In genomic region chr9:131605770-131606590, GRCh38 we compare ENCODE assay signal across 1 cellular context.
TF ChIP-seq lines count a peak whose summit lies in the region.

No MANE protein-coding gene starts in this region.

TF ChIP-seq in HepG2, 621 proteins besides CTCF, POLR2A, EP300 and RAD21 (continued from another document and continues in another):
- no peak for TF ChIP-seq ZNF367 (CRISPR knock-in tag; IDR thresholded peaks at IDR 0.05; ENCODE audit: borderline replicate concordance)
- TF ChIP-seq ZNF205 (CRISPR knock-in tag; IDR thresholded peaks at IDR 0.05): peak; percentile 65; the same call in 1 of the 2 replicates
- TF ChIP-seq ZNF790 (CRISPR knock-in tag; IDR thresholded peaks at IDR 0.05; ENCODE audit: borderline replicate concordance): no peak
- TF ChIP-seq ZFP36 (IDR thresholded peaks at IDR 0.05; ENCODE audit: borderline replicate concordance, low read depth, low read length, partially characterized antibody): no peak
- TF ChIP-seq ZBTB8A (CRISPR knock-in tag; IDR thresholded peaks at IDR 0.05; ENCODE audit: borderline replicate concordance, low read depth): no peak
- peak; percentile 68; the same call in 1 of the 2 replicates for TF ChIP-seq KDM5B (CRISPR knock-in tag; IDR thresholded peaks at IDR 0.05; ENCODE audit: borderline replicate concordance)
- TF ChIP-seq, protein P1, sequence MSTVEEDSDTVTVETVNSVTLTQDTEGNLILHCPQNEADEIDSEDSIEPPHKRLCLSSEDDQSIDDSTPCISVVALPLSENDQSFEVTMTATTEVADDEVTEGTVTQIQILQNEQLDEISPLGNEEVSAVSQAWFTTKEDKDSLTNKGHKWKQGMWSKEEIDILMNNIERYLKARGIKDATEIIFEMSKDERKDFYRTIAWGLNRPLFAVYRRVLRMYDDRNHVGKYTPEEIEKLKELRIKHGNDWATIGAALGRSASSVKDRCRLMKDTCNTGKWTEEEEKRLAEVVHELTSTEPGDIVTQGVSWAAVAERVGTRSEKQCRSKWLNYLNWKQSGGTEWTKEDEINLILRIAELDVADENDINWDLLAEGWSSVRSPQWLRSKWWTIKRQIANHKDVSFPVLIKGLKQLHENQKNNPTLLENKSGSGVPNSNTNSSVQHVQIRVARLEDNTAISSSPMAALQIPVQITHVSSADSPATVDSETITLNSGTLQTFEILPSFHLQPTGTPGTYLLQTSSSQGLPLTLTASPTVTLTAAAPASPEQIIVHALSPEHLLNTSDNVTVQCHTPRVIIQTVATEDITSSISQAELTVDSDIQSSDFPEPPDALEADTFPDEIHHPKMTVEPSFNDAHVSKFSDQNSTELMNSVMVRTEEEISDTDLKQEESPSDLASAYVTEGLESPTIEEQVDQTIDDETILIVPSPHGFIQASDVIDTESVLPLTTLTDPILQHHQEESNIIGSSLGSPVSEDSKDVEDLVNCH (CRISPR knock-in tag; IDR thresholded peaks at IDR 0.05): no peak
- TF ChIP-seq SKI (IDR thresholded peaks at IDR 0.05; ENCODE audit: partially characterized antibody): peak; percentile 51
- no peak for TF ChIP-seq XRCC5 (optimal IDR thresholded peaks at IDR 0.05; ENCODE audit: low read length)
- TF ChIP-seq GLI4 (CRISPR knock-in tag; IDR thresholded peaks at IDR 0.05; ENCODE audit: borderline replicate concordance): no peak
- TF ChIP-seq RBFOX2 (IDR thresholded peaks at IDR 0.05; ENCODE audit: low read depth, low read length): peak; percentile 49; the same call in 1 of the 2 replicates
- no peak; the same call in 1 of the 2 replicates for TF ChIP-seq XBP1 (CRISPR knock-in tag; IDR thresholded peaks at IDR 0.05)
- TF ChIP-seq HNF4G (IDR thresholded peaks at IDR 0.05; ENCODE audit: borderline replicate concordance, low read depth, low read length): peak; percentile 95
- TF ChIP-seq HNF4G (CRISPR knock-in tag; IDR thresholded peaks at IDR 0.05; ENCODE audit: borderline replicate concordance, low read depth): peak; percentile 88; the same call in 1 of the 2 replicates
- TF ChIP-seq ZNF652 (CRISPR knock-in tag; IDR thresholded peaks at IDR 0.05; ENCODE audit: borderline replicate concordance, low read depth): no peak
- no peak for TF ChIP-seq MAFF (IDR thresholded peaks at IDR 0.05; ENCODE audit: low read depth, low read length)
- peak; percentile 77 for TF ChIP-seq TEAD3 (CRISPR knock-in tag; optimal IDR thresholded peaks at IDR 0.05; ENCODE audit: borderline replicate concordance)
- TF ChIP-seq, protein P2, sequence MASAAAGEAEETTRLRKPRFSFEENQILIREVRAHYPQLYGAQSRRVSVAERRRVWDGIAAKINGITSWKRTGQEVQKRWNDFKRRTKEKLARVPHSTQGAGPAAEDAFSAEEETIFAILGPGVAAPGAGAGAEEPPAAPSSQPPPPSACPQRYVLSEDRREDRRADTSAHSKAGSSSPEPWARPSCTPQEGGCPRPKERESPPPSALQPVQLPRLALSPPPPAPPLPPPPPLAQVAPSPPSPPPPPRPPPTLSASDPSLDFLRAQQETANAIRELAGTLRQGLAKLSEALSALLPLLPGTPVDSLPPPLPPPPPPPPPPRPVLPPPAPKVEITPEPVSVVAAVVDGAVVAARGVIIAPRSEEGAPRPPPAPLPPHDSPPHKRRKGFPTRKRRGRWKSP (CRISPR knock-in tag; IDR thresholded peaks at IDR 0.05): no peak
- no peak for TF ChIP-seq HNRNPK (IDR thresholded peaks at IDR 0.05; ENCODE audit: low read depth, low read length, poor library complexity, severe bottlenecking)
- TF ChIP-seq RNF2 (conservative IDR thresholded peaks at IDR 0.05; ENCODE audit: low read depth): peak; percentile 59; the same call in 1 of the 2 replicates
- TF ChIP-seq POLR2AphosphoS5 (IDR thresholded peaks at IDR 0.05; ENCODE audit: low read depth, low read length): peak; percentile 61
- TF ChIP-seq ZNF644 (CRISPR knock-in tag; IDR thresholded peaks at IDR 0.05; ENCODE audit: low read depth): peak; percentile 100
- no peak; the same call in none of the 2 replicates for TF ChIP-seq ZNF335 (CRISPR knock-in tag; IDR thresholded peaks at IDR 0.05)
- TF ChIP-seq, protein P3, sequence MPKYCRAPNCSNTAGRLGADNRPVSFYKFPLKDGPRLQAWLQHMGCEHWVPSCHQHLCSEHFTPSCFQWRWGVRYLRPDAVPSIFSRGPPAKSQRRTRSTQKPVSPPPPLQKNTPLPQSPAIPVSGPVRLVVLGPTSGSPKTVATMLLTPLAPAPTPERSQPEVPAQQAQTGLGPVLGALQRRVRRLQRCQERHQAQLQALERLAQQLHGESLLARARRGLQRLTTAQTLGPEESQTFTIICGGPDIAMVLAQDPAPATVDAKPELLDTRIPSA (CRISPR knock-in tag; IDR thresholded peaks at IDR 0.05; ENCODE audit: borderline replicate concordance): no peak
- no peak for TF ChIP-seq TCF12 (IDR thresholded peaks at IDR 0.05)
- TF ChIP-seq TCF12 (CRISPR knock-in tag; IDR thresholded peaks at IDR 0.05): no peak
- TF ChIP-seq SRSF4 (IDR thresholded peaks at IDR 0.05; ENCODE audit: low read depth, low read length, poor library complexity, severe bottlenecking): no peak
- TF ChIP-seq FOSL1 (CRISPR knock-in tag; IDR thresholded peaks at IDR 0.05; ENCODE audit: borderline replicate concordance): peak; percentile 97
- TF ChIP-seq ELF3 (CRISPR knock-in tag; IDR thresholded peaks at IDR 0.05): peak; percentile 87
- TF ChIP-seq DPF2 (CRISPR knock-in tag; IDR thresholded peaks at IDR 0.05; ENCODE audit: borderline replicate concordance, low read depth): peak; percentile 93
- no peak for TF ChIP-seq ZNF737 (CRISPR knock-in tag; IDR thresholded peaks at IDR 0.05; ENCODE audit: borderline replicate concordance)
- 0 out of 2 replicates have a peak, but pooled peaks have one; percentile 32 for TF ChIP-seq NFYC (CRISPR knock-in tag; IDR thresholded peaks at IDR 0.05)
- TF ChIP-seq SNAI1 (CRISPR knock-in tag; IDR thresholded peaks at IDR 0.05; ENCODE audit: borderline replicate concordance): no peak
- TF ChIP-seq NFE2L1 (CRISPR knock-in tag; IDR thresholded peaks at IDR 0.05; ENCODE audit: borderline replicate concordance): no peak
- TF ChIP-seq GATAD2A (CRISPR knock-in tag; IDR thresholded peaks at IDR 0.05): peak; percentile 90
- TF ChIP-seq FOSL2 (CRISPR knock-in tag; IDR thresholded peaks at IDR 0.05): peak; percentile 99
- no peak for TF ChIP-seq ATM (IDR thresholded peaks at IDR 0.05; ENCODE audit: borderline replicate concordance)
- TF ChIP-seq, protein P4, sequence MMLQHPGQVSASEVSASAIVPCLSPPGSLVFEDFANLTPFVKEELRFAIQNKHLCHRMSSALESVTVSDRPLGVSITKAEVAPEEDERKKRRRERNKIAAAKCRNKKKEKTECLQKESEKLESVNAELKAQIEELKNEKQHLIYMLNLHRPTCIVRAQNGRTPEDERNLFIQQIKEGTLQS (CRISPR knock-in tag; IDR thresholded peaks at IDR 0.05): peak; percentile 95
- TF ChIP-seq SIN3A (IDR thresholded peaks at IDR 0.05; ENCODE audit: borderline replicate concordance, low read depth, low read length): 0 out of 2 replicates have a peak, but pooled peaks have one; percentile 57
- TF ChIP-seq, protein P5, sequence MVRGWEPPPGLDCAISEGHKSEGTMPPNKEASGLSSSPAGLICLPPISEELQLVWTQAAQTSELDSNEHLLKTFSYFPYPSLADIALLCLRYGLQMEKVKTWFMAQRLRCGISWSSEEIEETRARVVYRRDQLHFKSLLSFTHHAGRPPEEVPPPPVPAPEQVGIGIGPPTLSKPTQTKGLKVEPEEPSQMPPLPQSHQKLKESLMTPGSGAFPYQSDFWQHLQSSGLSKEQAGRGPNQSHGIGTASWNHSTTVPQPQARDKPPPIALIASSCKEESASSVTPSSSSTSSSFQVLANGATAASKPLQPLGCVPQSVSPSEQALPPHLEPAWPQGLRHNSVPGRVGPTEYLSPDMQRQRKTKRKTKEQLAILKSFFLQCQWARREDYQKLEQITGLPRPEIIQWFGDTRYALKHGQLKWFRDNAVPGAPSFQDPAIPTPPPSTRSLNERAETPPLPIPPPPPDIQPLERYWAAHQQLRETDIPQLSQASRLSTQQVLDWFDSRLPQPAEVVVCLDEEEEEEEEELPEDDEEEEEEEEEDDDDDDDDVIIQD (CRISPR knock-in tag; IDR thresholded peaks at IDR 0.05; ENCODE audit: low read depth): peak; percentile 48; the same call in 1 of the 2 replicates
- no peak for TF ChIP-seq ZNF468 (CRISPR knock-in tag; IDR thresholded peaks at IDR 0.05)
- no peak for TF ChIP-seq PCBP1 (IDR thresholded peaks at IDR 0.05; ENCODE audit: borderline replicate concordance, low read depth, low read length)
- TF ChIP-seq ZNF740 (CRISPR knock-in tag; IDR thresholded peaks at IDR 0.05): peak; percentile 87; the same call in 1 of the 2 replicates
- peak; percentile 67; the same call in 1 of the 2 replicates for TF ChIP-seq ONECUT2 (CRISPR knock-in tag; IDR thresholded peaks at IDR 0.05)
- TF ChIP-seq MAZ (IDR thresholded peaks at IDR 0.05; ENCODE audit: borderline replicate concordance, low read depth, low read length): 0 out of 2 replicates have a peak, but pooled peaks have one; percentile 23
- peak; percentile 43; the same call in 1 of the 2 replicates for TF ChIP-seq MAZ (CRISPR knock-in tag; IDR thresholded peaks at IDR 0.05; ENCODE audit: low read depth)
- TF ChIP-seq ZFAT (CRISPR knock-in tag; conservative IDR thresholded peaks at IDR 0.05): no peak
- TF ChIP-seq ZNF180 (CRISPR knock-in tag; IDR thresholded peaks at IDR 0.05; ENCODE audit: borderline replicate concordance, low read depth): no peak
- no peak for TF ChIP-seq ZNF17 (CRISPR knock-in tag; IDR thresholded peaks at IDR 0.05)
- peak; percentile 90 for TF ChIP-seq ISL2 (CRISPR knock-in tag; IDR thresholded peaks at IDR 0.05)
- TF ChIP-seq ZNF616 (CRISPR knock-in tag; IDR thresholded peaks at IDR 0.05; ENCODE audit: low read depth): no peak
- no peak for TF ChIP-seq ZNF749 (CRISPR knock-in tag; IDR thresholded peaks at IDR 0.05; ENCODE audit: borderline replicate concordance)
- TF ChIP-seq GATA4 (IDR thresholded peaks at IDR 0.05; ENCODE audit: borderline replicate concordance, low read depth): peak; percentile 84; the same call in 1 of the 2 replicates
- TF ChIP-seq SMAD1 (CRISPR knock-in tag; IDR thresholded peaks at IDR 0.05; ENCODE audit: borderline replicate concordance, low read depth): peak; percentile 65; the same call in 1 of the 2 replicates
- TF ChIP-seq CCAR2 (optimal IDR thresholded peaks at IDR 0.05; ENCODE audit: low read depth, low read length): no peak
- peak; percentile 65; the same call in 1 of the 2 replicates for TF ChIP-seq SATB2 (CRISPR knock-in tag; IDR thresholded peaks at IDR 0.05)
- no peak for TF ChIP-seq KDM1A (CRISPR knock-in tag; IDR thresholded peaks at IDR 0.05)
- peak; percentile 81 for TF ChIP-seq ZNF264 (CRISPR knock-in tag; IDR thresholded peaks at IDR 0.05)
- TF ChIP-seq SPEN (CRISPR knock-in tag; IDR thresholded peaks at IDR 0.05; ENCODE audit: low read depth): no peak
- TF ChIP-seq TBX2 (CRISPR knock-in tag; IDR thresholded peaks at IDR 0.05; ENCODE audit: borderline replicate concordance): peak; percentile 87
- no peak for TF ChIP-seq LRRFIP1 (CRISPR knock-in tag; conservative IDR thresholded peaks at IDR 0.05)
- TF ChIP-seq ZNF138 (CRISPR knock-in tag; IDR thresholded peaks at IDR 0.05; ENCODE audit: low read depth): no peak
- TF ChIP-seq PHF20 (CRISPR knock-in tag; IDR thresholded peaks at IDR 0.05): no peak
- no peak for TF ChIP-seq ZNF383 (CRISPR knock-in tag; IDR thresholded peaks at IDR 0.05; ENCODE audit: borderline replicate concordance)
- no peak for TF ChIP-seq ZSCAN12 (CRISPR knock-in tag; IDR thresholded peaks at IDR 0.05)
- TF ChIP-seq ZBTB34 (CRISPR knock-in tag; IDR thresholded peaks at IDR 0.05): no peak
- no peak for TF ChIP-seq TGIF2 (CRISPR knock-in tag; IDR thresholded peaks at IDR 0.05)
- peak; percentile 63 for TF ChIP-seq ZNF878 (CRISPR knock-in tag; IDR thresholded peaks at IDR 0.05)
- TF ChIP-seq ZNF282 (IDR thresholded peaks at IDR 0.05; ENCODE audit: partially characterized antibody): no peak
- peak; percentile 74; the same call in 1 of the 2 replicates for TF ChIP-seq ZKSCAN8 (CRISPR knock-in tag; IDR thresholded peaks at IDR 0.05; ENCODE audit: borderline replicate concordance)
- TF ChIP-seq MAX (IDR thresholded peaks at IDR 0.05): peak; percentile 98
- peak; percentile 96 for TF ChIP-seq JUNB (CRISPR knock-in tag; IDR thresholded peaks at IDR 0.05; ENCODE audit: borderline replicate concordance)
- no peak for TF ChIP-seq U2AF2 (IDR thresholded peaks at IDR 0.05; ENCODE audit: low read depth, low read length)
- TF ChIP-seq ZBTB20 (CRISPR knock-in tag; IDR thresholded peaks at IDR 0.05; ENCODE audit: borderline replicate concordance, low read depth): peak; percentile 79; the same call in 1 of the 2 replicates
